In the genomic region with DNA sequence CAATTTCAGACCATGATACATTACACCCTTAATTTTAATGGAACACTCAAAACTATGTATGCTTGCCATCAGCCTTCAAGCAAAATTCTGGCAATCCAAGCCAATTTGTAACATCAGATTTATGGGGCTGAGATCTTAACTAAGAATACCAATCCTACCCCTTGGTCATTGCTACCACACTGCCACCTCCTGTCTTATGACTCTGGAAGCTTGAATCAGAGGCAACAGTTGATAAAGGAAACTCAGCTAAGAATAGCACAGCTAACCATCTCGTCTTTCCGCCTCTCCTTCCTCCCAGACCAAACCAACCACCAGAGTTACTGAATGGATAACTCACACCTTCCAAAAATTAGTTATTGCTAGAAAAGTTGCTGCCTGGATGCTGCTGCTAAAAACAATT, we compare ENCODE assay signal across 9 cellular contexts. TPM values are rescaled to one million over a fixed set of nuclear protein-coding genes. Genes with fewer than 3 reads are reported as not detected.
DNase-seq lines count a peak whose midpoint lies in the region; ATAC-seq and TF ChIP-seq lines count a peak whose summit lies in the region.
"Had no signal": no experiment of that assay in that cellular context is flagged by ENCODE, and none has a peak within 500 bp of the region (broad histone marks: within the 10 kb centered on the region; RNA-seq: fewer than 3 reads in every experiment).

No MANE protein-coding gene starts in this region.

- no peak for TF ChIP-seq CTCF in GM20000 (IDR thresholded peaks at IDR 0.05; ENCODE audit: extremely low read depth, missing control alignments)

- H3K9me3 ChIP-seq in CD8-positive, alpha-beta memory T cell (ENCODE audit: low read length): no peaks in the 10 kb centered on the region

- no peak overlapping the region for H3K27ac ChIP-seq in CD8-positive, alpha-beta memory T cell (ENCODE audit: low read depth, low read length)

- POLR2A ChIA-PET in activated CD8-positive, alpha-beta T cell treated with anti-CD3 and anti-CD28 coated beads, Interleukin-2, amount 10 ng/mL, durations not matched to agents 7 days and 5 days (lab: Charles Lee): no interaction called here
- POLR2A ChIA-PET in CD8-positive, alpha-beta memory T cell (lab: Charles Lee): no interaction called here

- peaks cover 3% of the 10 kb centered on the region for H3K4me1 ChIP-seq in CD8-positive, alpha-beta memory T cell (ENCODE audit: insufficient read depth, low read length)

- CTCF ChIA-PET in activated CD8-positive, alpha-beta T cell treated with anti-CD3 and anti-CD28 coated beads, Interleukin-2, amount 10 ng/mL, durations not matched to agents 7 days and 5 days (lab: Charles Lee): interaction anchor here (0.6 to 3.7 kb wide), 20 partner anchors 10 to 210 kb away, joined by 3 to 33 read pairs (median 4); a partner anchor contains a TSS
- CTCF ChIA-PET in CD8-positive, alpha-beta memory T cell (lab: Charles Lee): interaction anchor here (1.2 to 4.1 kb wide), 4 partner anchors 11 to 190 kb away, joined by 3 to 21 read pairs (median 6); no protein-coding TSS in a partner anchor

- H3K4me3 Mint-ChIP-seq in activated CD8-positive, alpha-beta T cell treated with anti-CD3 and anti-CD28 coated beads, Interleukin-2, amount 10 ng/mL, durations not matched to agents 7 days and 5 days: no peak overlapping the region
- no peak overlapping the region for H3K4me3 Mint-ChIP-seq in CD8-positive, alpha-beta memory T cell
- H3K4me3 Mint-ChIP-seq: stimulated activated naive CD8-positive, alpha-beta T cell treated with anti-CD3 and anti-CD28 coated beads, Interleukin-15, amount 100 ng/mL, for 72 hours had no signal

- peaks cover 41% of the 10 kb centered on the region for H3K27me3 ChIP-seq in CD8-positive, alpha-beta memory T cell (ENCODE audit: insufficient read depth, low read length, poor library complexity, severe bottlenecking)

- H3K27me3 Mint-ChIP-seq in activated CD8-positive, alpha-beta T cell treated with anti-CD3 and anti-CD28 coated beads, Interleukin-2, amount 10 ng/mL, durations not matched to agents 7 days and 5 days (ENCODE audit: low read depth): peaks cover 55% of the 10 kb centered on the region
- peaks cover 35 to 84% of the 10 kb centered on the region in 2 donors for H3K27me3 Mint-ChIP-seq in CD8-positive, alpha-beta memory T cell

- peak; percentile 55 for ATAC-seq in activated CD8-positive, alpha-beta T cell treated with anti-CD3 and anti-CD28 coated beads, Interleukin-2, amount 10 ng/mL, durations not matched to agents 7 days and 5 days
- ATAC-seq in HG03439 (IDR thresholded peaks at IDR 0.05; ENCODE audit: unreplicated experiment): no peak
- no peak for ATAC-seq in stimulated activated naive CD8-positive, alpha-beta T cell treated with anti-CD3 and anti-CD28 coated beads, Interleukin-15, Interleukin-2, amounts not matched to agents 100 U/mL and 50 U/mL, for 24 hours
- ATAC-seq in HG02870 (IDR thresholded peaks at IDR 0.05; ENCODE audit: unreplicated experiment): no peak
- ATAC-seq: stimulated activated naive CD8-positive, alpha-beta T cell treated with anti-CD3 and anti-CD28 coated beads, Interleukin-15, amount 100 ng/mL, for 72 hours had no signal

- H3K27ac Mint-ChIP-seq in activated CD8-positive, alpha-beta T cell treated with anti-CD3 and anti-CD28 coated beads, Interleukin-2, amount 10 ng/mL, durations not matched to agents 7 days and 5 days: no peak overlapping the region
- no peak overlapping the region for H3K27ac Mint-ChIP-seq in CD8-positive, alpha-beta memory T cell
- H3K27ac Mint-ChIP-seq: stimulated activated naive CD8-positive, alpha-beta T cell treated with anti-CD3 and anti-CD28 coated beads, Interleukin-15, amount 100 ng/mL, for 72 hours had no signal

- no peaks in the 10 kb centered on the region for H3K36me3 ChIP-seq in CD8-positive, alpha-beta memory T cell (ENCODE audit: insufficient read depth, low read length)

- no peak overlapping the region for H3K4me3 ChIP-seq in CD8-positive, alpha-beta memory T cell (ENCODE audit: low read length)

- H3K36me3 Mint-ChIP-seq in activated CD8-positive, alpha-beta T cell treated with anti-CD3 and anti-CD28 coated beads, Interleukin-2, amount 10 ng/mL, durations not matched to agents 7 days and 5 days (ENCODE audit: low read depth): no peaks in the 10 kb centered on the region
- H3K36me3 Mint-ChIP-seq in CD8-positive, alpha-beta memory T cell: no peaks in the 10 kb centered on the region

- H3K9me3 Mint-ChIP-seq in activated CD8-positive, alpha-beta T cell treated with anti-CD3 and anti-CD28 coated beads, Interleukin-2, amount 10 ng/mL, durations not matched to agents 7 days and 5 days (ENCODE audit: insufficient read depth): no peaks in the 10 kb centered on the region
- no peaks in the 10 kb centered on the region for H3K9me3 Mint-ChIP-seq in CD8-positive, alpha-beta memory T cell
- H3K9me3 Mint-ChIP-seq: stimulated activated naive CD8-positive, alpha-beta T cell treated with anti-CD3 and anti-CD28 coated beads, Interleukin-15, amount 100 ng/mL, for 72 hours had no signal

- peaks cover 14% of the 10 kb centered on the region for H3K4me1 Mint-ChIP-seq in activated CD8-positive, alpha-beta T cell treated with anti-CD3 and anti-CD28 coated beads, Interleukin-2, amount 10 ng/mL, durations not matched to agents 7 days and 5 days (ENCODE audit: low read depth)
- peaks cover 5 to 9% (median 5%) of the 10 kb centered on the region in 3 donors for H3K4me1 Mint-ChIP-seq in CD8-positive, alpha-beta memory T cell

- DNase-seq in AG08396 (ENCODE audit: low spot score): peak; percentile 38
- DNase-seq in GM20000 (ENCODE audit: low spot score): peak; percentile 21
- peak; percentile 41 for DNase-seq in activated CD8-positive, alpha-beta T cell treated with anti-CD3 and anti-CD28 coated beads, Interleukin-2, amount 10 ng/mL, durations not matched to agents 7 days and 5 days
- peak; percentile 65 for DNase-seq in iris pigment epithelial cell (ENCODE audit: low read depth)
- no peak for DNase-seq in stimulated activated naive CD8-positive, alpha-beta T cell treated with anti-CD3 and anti-CD28 coated beads, Interleukin-15, Interleukin-2, amounts not matched to agents 100 U/mL and 50 U/mL, for 24 hours
- no peak for DNase-seq in CD8-positive, alpha-beta memory T cell

RNA-seq across cellular contexts. Expression of a gene that starts 7.4 kb away (rescaled TPM):
- total RNA-seq in activated CD8-positive, alpha-beta T cell treated with anti-CD3 and anti-CD28 coated beads, Interleukin-2, amount 10 ng/mL, durations not matched to agents 7 days and 5 days: under 1 TPM; 0.52 to 0.55 TPM
- total RNA-seq in CD8-positive, alpha-beta memory T cell: under 1 TPM; 0.04 to 0.13 TPM
- polyA plus RNA-seq in CD8-positive, alpha-beta memory T cell: 0.15 TPM

Comparison
In these comparisons a context has a peak if more than half of its experiments do, and no peak if none do; other contexts are left out.
1. DNase-seq: peak in AG08396 (single experiment), GM20000 (single experiment), activated CD8-positive, alpha-beta T cell treated with anti-CD3 and anti-CD28 coated beads, Interleukin-2, amount 10 ng/mL, durations not matched to agents 7 days and 5 days (single experiment) and iris pigment epithelial cell (single experiment); none in stimulated activated naive CD8-positive, alpha-beta T cell treated with anti-CD3 and anti-CD28 coated beads, Interleukin-15, Interleukin-2, amounts not matched to agents 100 U/mL and 50 U/mL, for 24 hours (single experiment) and CD8-positive, alpha-beta memory T cell (0 of 5).